Comparison of ENCODE assay signal across 24 cellular contexts in the genomic region with DNA sequence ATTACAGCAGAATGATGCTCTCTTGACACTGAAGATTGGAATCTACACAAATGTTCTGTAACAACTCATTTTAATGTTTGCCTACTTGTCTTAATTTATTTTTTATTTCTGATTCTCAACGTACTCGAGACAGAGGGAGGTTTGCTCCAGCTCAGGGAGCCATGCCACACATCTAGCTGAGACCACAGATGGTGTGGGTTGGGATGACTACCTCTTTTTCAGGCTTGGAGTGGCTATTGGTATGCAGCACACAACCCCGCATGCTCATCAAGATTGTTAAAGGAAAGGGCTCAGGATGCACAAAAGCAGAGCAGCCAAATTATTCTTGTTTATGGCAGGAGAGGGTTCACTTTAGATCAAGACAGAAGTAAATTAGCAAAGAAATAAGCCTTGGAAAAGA.
"Had no signal": no experiment of that assay in that cellular context is flagged by ENCODE, and none has a peak within 500 bp of the region (broad histone marks: within the 10 kb centered on the region; RNA-seq: fewer than 3 reads in every experiment).

No MANE protein-coding gene starts in this region.

- H2AFZ ChIP-seq: neural progenitor cell had no signal

- DNase-seq: naive thymus-derived CD4-positive, alpha-beta T cell; natural killer cell; pancreas; psoas muscle; right cardiac atrium; right lobe of liver; sigmoid colon; small intestine; stimulated activated CD4-positive, alpha-beta T cell treated with anti-CD3 and anti-CD28 coated beads, Interleukin-1b, Interleukin-23, amount 100 ng/mL, for 48 hours; stimulated activated CD4-positive, alpha-beta T cell treated with anti-CD3 and anti-CD28 coated beads, Interleukin-4, amount 100 ng/mL, for 1 hour; stimulated activated CD4-positive, alpha-beta T cell treated with anti-CD3 and anti-CD28 coated beads, Interleukin-4, amount 100 ng/mL, for 4 hours; stimulated activated CD8-positive, alpha-beta memory T cell treated with anti-CD3 and anti-CD28 coated beads, Interleukin-4, amount 100 ng/mL, for 48 hours; stimulated activated naive CD4-positive, alpha-beta T cell; stimulated activated naive CD8-positive, alpha-beta T cell treated with anti-CD3 and anti-CD28 coated beads, Interleukin-15, amount 100 ng/mL, for 72 hours; stimulated activated naive CD8-positive, alpha-beta T cell treated with anti-CD3 and anti-CD28 coated beads, Interleukin-15, Interleukin-2, amounts not matched to agents 100 U/mL and 50 U/mL, for 24 hours; substantia nigra; testis; tibial artery; transverse colon; upper lobe of right lung; uterus had no signal

- H3K4me1 ChIP-seq: neural progenitor cell, pancreas, psoas muscle, right lobe of liver, sigmoid colon, suprapubic skin, testis, tibial artery, transverse colon, upper lobe of right lung, uterus had no signal

- FAIRE-seq: pancreas, small intestine had no signal

- H3K27ac ChIP-seq: neural progenitor cell, pancreas, psoas muscle, right lobe of liver, sigmoid colon, suprapubic skin, testis, tibial artery, transverse colon, upper lobe of right lung, uterus had no signal

- ATAC-seq: naive thymus-derived CD4-positive, alpha-beta T cell; natural killer cell; pancreas; psoas muscle; right cardiac atrium; right lobe of liver; stimulated activated memory B cell treated with anti-CD40 and anti-IgM and Interleukin-4, amounts not matched to agents 10 μg/mL and 1 μg/mL and 100 μg/mL, for 72 hours; stimulated activated naive CD8-positive, alpha-beta T cell treated with anti-CD3 and anti-CD28 coated beads, Interleukin-15, amount 100 ng/mL, for 72 hours; stimulated activated naive CD8-positive, alpha-beta T cell treated with anti-CD3 and anti-CD28 coated beads, Interleukin-15, Interleukin-2, amounts not matched to agents 100 U/mL and 50 U/mL, for 24 hours; upper lobe of right lung had no signal

- H3K27me3 ChIP-seq: neural progenitor cell, pancreas, right lobe of liver, sigmoid colon, testis, tibial artery, transverse colon, upper lobe of right lung, uterus had no signal

- H3K4me3 ChIP-seq: neural progenitor cell, pancreas, psoas muscle, right lobe of liver, sigmoid colon, suprapubic skin, testis, tibial artery, transverse colon, upper lobe of right lung, uterus had no signal

- H3K9me3 ChIP-seq: pancreas, psoas muscle, right lobe of liver, sigmoid colon, suprapubic skin, testis, tibial artery, transverse colon, upper lobe of right lung, uterus had no signal

- H3K36me3 ChIP-seq: neural progenitor cell, pancreas, right lobe of liver, sigmoid colon, suprapubic skin, tibial artery, transverse colon, upper lobe of right lung, uterus had no signal

- H3K4me2 ChIP-seq: neural progenitor cell had no signal

- H3K9ac ChIP-seq: neural progenitor cell had no signal
